In the genomic region with DNA sequence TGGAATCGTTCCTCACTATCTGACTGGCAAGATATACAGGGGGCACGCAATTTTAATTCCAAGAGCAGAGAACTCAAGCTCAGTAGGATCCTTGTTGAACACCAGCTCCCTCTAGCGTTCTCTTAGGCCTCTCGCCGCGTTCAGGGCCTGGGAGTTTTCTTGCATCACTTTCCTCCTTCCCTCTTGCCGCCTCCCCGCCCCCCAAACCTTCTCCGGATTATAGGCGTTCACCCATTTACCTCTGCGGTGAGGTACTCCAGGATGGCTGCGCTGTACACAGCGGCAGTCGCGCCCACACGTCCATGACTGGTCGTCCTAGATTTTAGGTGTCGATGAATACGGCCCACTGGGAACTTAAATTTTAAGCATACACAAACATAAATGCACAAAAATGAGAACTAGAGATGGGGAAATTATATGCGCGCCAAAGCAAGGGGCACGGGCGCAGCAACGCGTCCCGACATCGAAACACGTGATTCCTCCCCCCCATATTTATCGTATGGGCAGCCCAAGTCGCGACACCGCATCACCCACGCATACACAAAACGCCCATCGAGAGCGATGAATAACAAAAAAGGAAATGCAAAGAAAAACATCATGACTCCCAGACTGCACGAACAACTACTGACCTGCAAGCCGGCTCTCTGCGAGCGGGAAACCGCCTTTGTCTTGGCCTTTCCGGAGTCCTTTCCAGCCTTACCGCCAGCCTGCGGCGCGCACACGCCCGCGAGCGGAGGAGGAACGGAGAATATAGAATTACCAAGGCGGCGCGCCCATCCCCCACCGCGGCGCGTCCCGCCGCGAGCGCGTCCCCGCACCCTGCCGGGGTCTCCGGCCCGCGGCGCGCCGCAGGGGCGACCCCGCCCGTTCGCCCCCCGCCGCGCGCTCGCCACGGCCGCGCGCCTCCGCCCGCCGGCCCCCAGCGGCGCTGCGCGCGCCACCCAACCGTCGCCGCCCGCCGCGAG, we compare ENCODE assay signal across 1 cellular context.
TF ChIP-seq lines count a peak whose summit lies in the region.

No MANE protein-coding gene starts in this region.

TF ChIP-seq in K562, 482 proteins besides CTCF, POLR2A, EP300 and RAD21 (continued from another document and continues in another):
- TF ChIP-seq USF2 (CRISPR knock-in tag; IDR thresholded peaks at IDR 0.05) (peak; percentile 46), HNRNPK (IDR thresholded peaks at IDR 0.05; ENCODE audit: low read depth, low read length, poor library complexity, severe bottlenecking) (no peak), ZBTB43 (CRISPR knock-in tag; IDR thresholded peaks at IDR 0.05) (no peak), NR2F6 (CRISPR knock-in tag; IDR thresholded peaks at IDR 0.05) (no peak), ZNF311 (CRISPR knock-in tag; IDR thresholded peaks at IDR 0.05) (no peak), ZNF146 (CRISPR knock-in tag; IDR thresholded peaks at IDR 0.05; ENCODE audit: unreplicated experiment) (no peak), NFYB (IDR thresholded peaks at IDR 0.05; ENCODE audit: extremely low read depth, insufficient read length) (no peak), STAT5B (CRISPR knock-in tag; IDR thresholded peaks at IDR 0.05) (no peak), FIP1L1 (IDR thresholded peaks at IDR 0.05; ENCODE audit: low read depth, low read length, poor library complexity, severe bottlenecking) (no peak), IFI16 (CRISPR knock-in tag; IDR thresholded peaks at IDR 0.05) (no peak), RBM34 (IDR thresholded peaks at IDR 0.05; ENCODE audit: borderline replicate concordance, insufficient read depth, low read length) (no peak), ZFP36 (IDR thresholded peaks at IDR 0.05; ENCODE audit: low read depth, low read length, partially characterized antibody) (no peak), TRIM28 (IDR thresholded peaks at IDR 0.05) (peak; percentile 36; the same call in 1 of the 2 replicates), ZNF384 (IDR thresholded peaks at IDR 0.05; ENCODE audit: low read depth, low read length) (no peak), TFAM (CRISPR knock-in tag; conservative IDR thresholded peaks at IDR 0.05) (no peak), SMARCA4 (IDR thresholded peaks at IDR 0.05) (peak; percentile 84), SOX6 (IDR thresholded peaks at IDR 0.05) (no peak), HDAC1 (IDR thresholded peaks at IDR 0.05) (peak in 1 of 2 experiments; percentile 62; a peak in 1 of 4 replicates), ZNF583 (CRISPR knock-in tag; IDR thresholded peaks at IDR 0.05) (no peak), ATF3 (IDR thresholded peaks at IDR 0.05) (peak; percentile 96), ATF3 (CRISPR knock-in tag; conservative IDR thresholded peaks at IDR 0.05) (peak; percentile 94), ZKSCAN8 (CRISPR knock-in tag; IDR thresholded peaks at IDR 0.05) (no peak), E2F5 (CRISPR knock-in tag; IDR thresholded peaks at IDR 0.05) (0 out of 2 replicates have a peak, but pooled peaks have one; percentile 64), LCOR (CRISPR knock-in tag; IDR thresholded peaks at IDR 0.05) (peak; percentile 90), CBX3 (IDR thresholded peaks at IDR 0.05; ENCODE audit: borderline replicate concordance in 1 of 2, low read length in 2 of 2) (peak in 1 of 2 experiments; percentile 23; a peak in 1 of 3 replicates), ZBTB34 (CRISPR knock-in tag; IDR thresholded peaks at IDR 0.05) (no peak), ESRRA (IDR thresholded peaks at IDR 0.05; ENCODE audit: borderline replicate concordance, low read depth) (peak; percentile 60; the same call in 1 of the 2 replicates), BRD4 (IDR thresholded peaks at IDR 0.05) (no peak), E4F1 (CRISPR knock-in tag; IDR thresholded peaks at IDR 0.05; ENCODE audit: borderline replicate concordance) (no peak), ZNF668 (CRISPR knock-in tag; IDR thresholded peaks at IDR 0.05) (no peak), ZNF197 (CRISPR knock-in tag; IDR thresholded peaks at IDR 0.05; ENCODE audit: low read depth) (no peak), ATF4 (CRISPR knock-in tag; IDR thresholded peaks at IDR 0.05) (peak; percentile 89), ZNF764 (CRISPR knock-in tag; IDR thresholded peaks at IDR 0.05; ENCODE audit: low read depth) (no peak), KHSRP (IDR thresholded peaks at IDR 0.05) (peak; percentile 41; the same call in 1 of the 2 replicates)
- TF ChIP-seq, protein P1, sequence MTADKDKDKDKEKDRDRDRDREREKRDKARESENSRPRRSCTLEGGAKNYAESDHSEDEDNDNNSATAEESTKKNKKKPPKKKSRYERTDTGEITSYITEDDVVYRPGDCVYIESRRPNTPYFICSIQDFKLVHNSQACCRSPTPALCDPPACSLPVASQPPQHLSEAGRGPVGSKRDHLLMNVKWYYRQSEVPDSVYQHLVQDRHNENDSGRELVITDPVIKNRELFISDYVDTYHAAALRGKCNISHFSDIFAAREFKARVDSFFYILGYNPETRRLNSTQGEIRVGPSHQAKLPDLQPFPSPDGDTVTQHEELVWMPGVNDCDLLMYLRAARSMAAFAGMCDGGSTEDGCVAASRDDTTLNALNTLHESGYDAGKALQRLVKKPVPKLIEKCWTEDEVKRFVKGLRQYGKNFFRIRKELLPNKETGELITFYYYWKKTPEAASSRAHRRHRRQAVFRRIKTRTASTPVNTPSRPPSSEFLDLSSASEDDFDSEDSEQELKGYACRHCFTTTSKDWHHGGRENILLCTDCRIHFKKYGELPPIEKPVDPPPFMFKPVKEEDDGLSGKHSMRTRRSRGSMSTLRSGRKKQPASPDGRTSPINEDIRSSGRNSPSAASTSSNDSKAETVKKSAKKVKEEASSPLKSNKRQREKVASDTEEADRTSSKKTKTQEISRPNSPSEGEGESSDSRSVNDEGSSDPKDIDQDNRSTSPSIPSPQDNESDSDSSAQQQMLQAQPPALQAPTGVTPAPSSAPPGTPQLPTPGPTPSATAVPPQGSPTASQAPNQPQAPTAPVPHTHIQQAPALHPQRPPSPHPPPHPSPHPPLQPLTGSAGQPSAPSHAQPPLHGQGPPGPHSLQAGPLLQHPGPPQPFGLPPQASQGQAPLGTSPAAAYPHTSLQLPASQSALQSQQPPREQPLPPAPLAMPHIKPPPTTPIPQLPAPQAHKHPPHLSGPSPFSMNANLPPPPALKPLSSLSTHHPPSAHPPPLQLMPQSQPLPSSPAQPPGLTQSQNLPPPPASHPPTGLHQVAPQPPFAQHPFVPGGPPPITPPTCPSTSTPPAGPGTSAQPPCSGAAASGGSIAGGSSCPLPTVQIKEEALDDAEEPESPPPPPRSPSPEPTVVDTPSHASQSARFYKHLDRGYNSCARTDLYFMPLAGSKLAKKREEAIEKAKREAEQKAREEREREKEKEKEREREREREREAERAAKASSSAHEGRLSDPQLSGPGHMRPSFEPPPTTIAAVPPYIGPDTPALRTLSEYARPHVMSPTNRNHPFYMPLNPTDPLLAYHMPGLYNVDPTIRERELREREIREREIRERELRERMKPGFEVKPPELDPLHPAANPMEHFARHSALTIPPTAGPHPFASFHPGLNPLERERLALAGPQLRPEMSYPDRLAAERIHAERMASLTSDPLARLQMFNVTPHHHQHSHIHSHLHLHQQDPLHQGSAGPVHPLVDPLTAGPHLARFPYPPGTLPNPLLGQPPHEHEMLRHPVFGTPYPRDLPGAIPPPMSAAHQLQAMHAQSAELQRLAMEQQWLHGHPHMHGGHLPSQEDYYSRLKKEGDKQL (CRISPR knock-in tag; IDR thresholded peaks at IDR 0.05; ENCODE audit: borderline replicate concordance) = no peak
- TF ChIP-seq, protein P2, sequence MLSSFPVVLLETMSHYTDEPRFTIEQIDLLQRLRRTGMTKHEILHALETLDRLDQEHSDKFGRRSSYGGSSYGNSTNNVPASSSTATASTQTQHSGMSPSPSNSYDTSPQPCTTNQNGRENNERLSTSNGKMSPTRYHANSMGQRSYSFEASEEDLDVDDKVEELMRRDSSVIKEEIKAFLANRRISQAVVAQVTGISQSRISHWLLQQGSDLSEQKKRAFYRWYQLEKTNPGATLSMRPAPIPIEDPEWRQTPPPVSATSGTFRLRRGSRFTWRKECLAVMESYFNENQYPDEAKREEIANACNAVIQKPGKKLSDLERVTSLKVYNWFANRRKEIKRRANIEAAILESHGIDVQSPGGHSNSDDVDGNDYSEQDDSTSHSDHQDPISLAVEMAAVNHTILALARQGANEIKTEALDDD (IDR thresholded peaks at IDR 0.05) = no peak
- TF ChIP-seq, protein P3, sequence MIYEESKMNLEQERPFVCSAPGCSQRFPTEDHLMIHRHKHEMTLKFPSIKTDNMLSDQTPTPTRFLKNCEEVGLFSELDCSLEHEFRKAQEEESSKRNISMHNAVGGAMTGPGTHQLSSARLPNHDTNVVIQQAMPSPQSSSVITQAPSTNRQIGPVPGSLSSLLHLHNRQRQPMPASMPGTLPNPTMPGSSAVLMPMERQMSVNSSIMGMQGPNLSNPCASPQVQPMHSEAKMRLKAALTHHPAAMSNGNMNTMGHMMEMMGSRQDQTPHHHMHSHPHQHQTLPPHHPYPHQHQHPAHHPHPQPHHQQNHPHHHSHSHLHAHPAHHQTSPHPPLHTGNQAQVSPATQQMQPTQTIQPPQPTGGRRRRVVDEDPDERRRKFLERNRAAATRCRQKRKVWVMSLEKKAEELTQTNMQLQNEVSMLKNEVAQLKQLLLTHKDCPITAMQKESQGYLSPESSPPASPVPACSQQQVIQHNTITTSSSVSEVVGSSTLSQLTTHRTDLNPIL (CRISPR knock-in tag; IDR thresholded peaks at IDR 0.05) = no peak
